In genomic region chr3:57770121-57770828, GRCh38 we compare ENCODE assay signal across 2 cellular contexts.
TF ChIP-seq lines count a peak whose summit lies in the region.

No MANE protein-coding gene starts in this region.

TF ChIP-seq in GM23338, 12 proteins besides CTCF, POLR2A, EP300 and RAD21:
- TF ChIP-seq ZNF462 (CRISPR knock-in tag; IDR thresholded peaks at IDR 0.05), result no peak
- TF ChIP-seq NANOG (IDR thresholded peaks at IDR 0.05; ENCODE audit: borderline replicate concordance), result no peak
- TF ChIP-seq ETS1 (IDR thresholded peaks at IDR 0.05), result no peak
- no peak for TF ChIP-seq EZH2 (IDR thresholded peaks at IDR 0.05; ENCODE audit: low read depth, unreplicated experiment)
- no peak for TF ChIP-seq ZNF114 (CRISPR knock-in tag; IDR thresholded peaks at IDR 0.05)
- TF ChIP-seq STAT1 (IDR thresholded peaks at IDR 0.05; ENCODE audit: unreplicated experiment), result no peak
- TF ChIP-seq EZH2phosphoT487 (IDR thresholded peaks at IDR 0.05; ENCODE audit: unreplicated experiment), result no peak
- TF ChIP-seq REST (IDR thresholded peaks at IDR 0.05; ENCODE audit: unreplicated experiment), result no peak
- TF ChIP-seq CREB1 (CRISPR knock-in tag; IDR thresholded peaks at IDR 0.05; ENCODE audit: low read depth), result no peak
- no peak for TF ChIP-seq ZNF331 (CRISPR knock-in tag; IDR thresholded peaks at IDR 0.05; ENCODE audit: low read depth)
- TF ChIP-seq POLR2AphosphoS5 (IDR thresholded peaks at IDR 0.05; ENCODE audit: low read depth), result no peak
- TF ChIP-seq JUNB (IDR thresholded peaks at IDR 0.05; ENCODE audit: unreplicated experiment), result no peak

TF ChIP-seq in WTC11, 78 proteins besides CTCF, POLR2A, EP300 and RAD21:
- TF ChIP-seq ZBTB43 (CRISPR knock-in tag; IDR thresholded peaks at IDR 0.05) (no peak), SOX15 (CRISPR knock-in tag; IDR thresholded peaks at IDR 0.05) (no peak), GRHL2 (CRISPR knock-in tag; IDR thresholded peaks at IDR 0.05; ENCODE audit: insufficient replicate concordance, severe bottlenecking) (no peak)
